Comparison of ENCODE assay signal across 8 cellular contexts in the genomic region with DNA sequence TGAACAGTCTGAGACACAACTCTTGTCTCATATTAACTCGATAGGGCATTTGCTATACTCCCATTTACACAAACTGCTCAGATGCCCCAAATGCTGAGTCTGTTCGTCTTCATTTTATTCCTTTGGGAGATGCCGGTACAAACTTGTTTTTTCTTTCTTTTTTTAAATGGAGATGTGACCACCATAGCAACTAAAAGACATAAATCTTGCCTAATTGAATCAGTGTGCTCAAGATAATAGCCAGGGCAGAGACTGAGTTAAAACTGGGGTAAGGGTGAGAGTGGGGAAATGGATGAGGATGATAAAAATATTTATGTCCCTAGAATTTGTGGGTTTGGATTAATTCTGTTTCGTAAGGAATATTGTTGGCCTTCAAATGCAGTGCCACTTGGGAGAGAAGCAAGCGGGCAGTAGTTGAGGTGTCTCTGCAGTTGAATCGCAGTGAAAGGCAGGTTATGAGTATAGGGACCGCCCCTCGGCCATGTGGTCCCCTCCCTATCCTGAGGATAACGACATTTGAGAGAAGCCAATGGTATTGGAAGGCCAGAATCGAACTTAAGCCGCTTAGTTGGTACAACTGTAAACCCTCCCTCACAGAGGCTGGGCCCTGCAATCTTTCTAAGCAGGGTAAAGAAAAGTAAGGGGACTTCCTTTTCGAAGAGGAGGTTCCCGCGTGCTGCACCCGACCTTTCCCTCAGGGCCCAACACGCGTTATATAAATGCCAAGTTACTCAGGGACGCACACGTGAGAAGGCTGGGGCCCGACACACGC. TPM values are rescaled to one million over a fixed set of nuclear protein-coding genes. Genes with fewer than 3 reads are reported as not detected.
DNase-seq lines count a peak whose midpoint lies in the region; FAIRE-seq and TF ChIP-seq lines count a peak whose summit lies in the region.

No MANE protein-coding gene starts in this region.

- H3K4me3 ChIP-seq in H7 (ENCODE audit: insufficient read depth, low read depth, low read length) (peak overlapping the region; percentile 98), Loucy (ENCODE audit: low read length, poor library complexity, severe bottlenecking) (peak overlapping the region; percentile 98), kidney (ENCODE audit: low read length in 2 of 2) (peak overlapping the region; percentile 91 to 93)

- peak overlapping the region; percentile 92 to 98 for H3K27ac ChIP-seq in kidney (ENCODE audit: low read depth in 2 of 2, low read length in 2 of 2)

- H4K20me1 ChIP-seq in Loucy (ENCODE audit: insufficient read depth, low read length, poor library complexity, severe bottlenecking), result peaks cover 31% of the 10 kb centered on the region

- H3K4me2 ChIP-seq in Loucy (ENCODE audit: low read depth, low read length, poor library complexity, severe bottlenecking), result peak overlapping the region; percentile 83

- CTCF ChIA-PET in MCF 10A (lab: Yijun Ruan, JAX), result interaction anchor here (0.6 to 0.7 kb wide), 4 partner anchors 37 to 71 kb away, joined by 3 read pairs; no protein-coding TSS in a partner anchor

- H3K4me1 ChIP-seq in Loucy (ENCODE audit: insufficient read depth, low read length, poor library complexity, severe bottlenecking) (peaks cover 35% of the 10 kb centered on the region), kidney (ENCODE audit: control insufficient read depth in 1 of 2, insufficient read depth in 1 of 2, low read depth in 1 of 2, low read length in 2 of 2) (peaks cover 0 to 7% of the 10 kb centered on the region in 2 donors)

- peak overlapping the region; percentile 96 for H2AFZ ChIP-seq in Loucy (ENCODE audit: low read length)

- H3K4me3 Mint-ChIP-seq in MCF 10A (ENCODE audit: unreplicated experiment), result peak overlapping the region; percentile 77

- in situ Hi-C loops in SK-MEL-5 (cut with HindIII; ENCODE audit: low pct_unique_long_range_greater_than_20kb, low sequenced_read_pairs), result no loop called here

- no peaks in the 10 kb centered on the region for H3K9me3 ChIP-seq in Loucy (ENCODE audit: insufficient read depth, low read depth, low read length)
- no peaks in the 10 kb centered on the region for H3K9me3 ChIP-seq in kidney (ENCODE audit: control insufficient read depth in 1 of 2, low read length in 2 of 2)

- H3K27me3 Mint-ChIP-seq in MCF 10A (ENCODE audit: insufficient read depth, unreplicated experiment), result no peaks in the 10 kb centered on the region

- FAIRE-seq in kidney (lab: Jason Lieb, UNC), result no peak

- no peaks in the 10 kb centered on the region for H3K36me3 Mint-ChIP-seq in MCF 10A (ENCODE audit: insufficient read depth, unreplicated experiment)

- no peaks in the 10 kb centered on the region for H3K9me3 Mint-ChIP-seq in MCF 10A (ENCODE audit: unreplicated experiment)

- H3K36me3 ChIP-seq in H7 (replicated peaks; ENCODE audit: control insufficient read depth, insufficient read depth, low read length) (no peaks in the 10 kb centered on the region), Loucy (ENCODE audit: insufficient read depth, low read length) (no peaks in the 10 kb centered on the region), kidney (ENCODE audit: control insufficient read depth in 1 of 2, insufficient read depth in 2 of 2, low read length in 2 of 2) (peaks cover 0 to 4% of the 10 kb centered on the region in 2 donors)

- no peak for TF ChIP-seq CTCF in Loucy (conservative IDR thresholded peaks at IDR 0.05; ENCODE audit: low read length)
- no peak for TF ChIP-seq CTCF in MCF 10A (IDR thresholded peaks at IDR 0.05; ENCODE audit: unreplicated experiment)
- TF ChIP-seq CTCF in kidney (IDR thresholded peaks at IDR 0.05; ENCODE audit: borderline replicate concordance, extremely low read depth, insufficient read depth), result no peak

- H3K4me1 Mint-ChIP-seq in MCF 10A (ENCODE audit: insufficient read depth, unreplicated experiment), result peaks cover 7% of the 10 kb centered on the region

- DNase-seq in GM03348 (ENCODE audit: low spot score), result peak; percentile 7
- DNase-seq in H7, result peak; percentile 65
- DNase-seq in SK-MEL-5 (ENCODE audit: low read depth, low spot score), result peak; percentile 25
- DNase-seq in MCF 10A (ENCODE audit: unreplicated experiment), result peak; percentile 27
- DNase-seq in kidney, result no peak
- DNase-seq in stimulated activated CD4-positive, alpha-beta T cell treated with anti-CD3 and anti-CD28 coated beads, TNF-alpha, amount 100 ng/mL, for 24 hours (ENCODE audit: low read depth in 3 of 3), result peak in 2 of 3 experiments; percentile 42 to 67
- no peak for DNase-seq in cortex of kidney (lab: John Stamatoyannopoulos, UW)

- H3K27me3 ChIP-seq in H7 (ENCODE audit: control insufficient read depth, insufficient read depth, low read length) (no peaks in the 10 kb centered on the region), Loucy (ENCODE audit: insufficient read depth, low read length, poor library complexity, severe bottlenecking) (no peaks in the 10 kb centered on the region)

- H3K79me2 ChIP-seq in Loucy (ENCODE audit: insufficient read depth, low read length), result peaks cover 40% of the 10 kb centered on the region

- H3K27ac Mint-ChIP-seq in MCF 10A (ENCODE audit: low read depth, unreplicated experiment), result no peak overlapping the region

- BruUV-seq in MCF 10A (replicated peaks; lab: Mats Ljungman, UMichigan), result TSS peak; percentile 60

- POLR2A ChIA-PET in MCF 10A (lab: Yijun Ruan, JAX), result interaction anchor here (0.7 to 1.0 kb wide), 3 partner anchors 8 to 23 kb away, joined by 3 read pairs; no protein-coding TSS in a partner anchor

- no peaks in the 10 kb centered on the region for H3K9me2 ChIP-seq in Loucy (replicated peaks; ENCODE audit: low read depth, low read length)

- H3K9ac ChIP-seq in Loucy (ENCODE audit: low read depth, low read length, poor library complexity, severe bottlenecking) (peak overlapping the region; percentile 86), kidney (ENCODE audit: low read length in 2 of 2) (peak overlapping the region; percentile 86 to 87)

- H3F3A ChIP-seq in Loucy (ENCODE audit: low read depth), result no peaks in the 10 kb centered on the region

- intact Hi-C loops in MCF 10A (cut with micrococcal nuclease) (loop anchor here (2.0 kb wide), 1 partner anchor 23 kb away; no protein-coding TSS in a partner anchor), kidney (cut with DNase I) (no loop called here)

RNA-seq across cellular contexts. Expression of a gene that starts 0.8 kb away (rescaled TPM):
- total RNA-seq in H7 (2014; rRNA removed; shearing (Covaris generic)), result 15.9 and 18.0 TPM in 2 replicates
- total RNA-seq in SK-MEL-5 (2014; rRNA removed; shearing (Covaris generic)), result 3.9 and 5.7 TPM in 2 replicates
- polyA plus RNA-seq in SK-MEL-5 (2015; cell fraction: cytosol; rRNA removed), result 2.4 and 3.4 TPM in 2 replicates
- 1.3 TPM in 2 replicates for polyA plus RNA-seq in SK-MEL-5 (2015; cell fraction: nucleus; rRNA removed)
- 7.0 and 9.7 TPM in 2 replicates for total RNA-seq in MCF 10A (2022)
- total RNA-seq in kidney, result 15.1 TPM
- polyA plus RNA-seq in kidney (ENCODE audit: insufficient read depth, low read depth, low replicate concordance), result 2.4 TPM

Comparison
In these comparisons a context has a peak if more than half of its experiments do, and no peak if none do; other contexts are left out.
1. DNase-seq: peak in GM03348 (single experiment), H7 (single experiment), SK-MEL-5 (single experiment), MCF 10A (single experiment) and stimulated activated CD4-positive, alpha-beta T cell treated with anti-CD3 and anti-CD28 coated beads, TNF-alpha, amount 100 ng/mL, for 24 hours (2 of 3); none in kidney (single experiment) and cortex of kidney (single experiment).
2. Peak in every context shown above with its lines, with median percentiles within 50 percentile points of each other: H3K4me3 ChIP-seq.